ENCODE assay signal across 13 cellular contexts in genomic region chr1:34773114-34773513, GRCh38. TPM values are rescaled to one million over a fixed set of nuclear protein-coding genes. Genes with fewer than 3 reads are reported as not detected.
"Had no signal": no experiment of that assay in that cellular context is flagged by ENCODE, and none has a peak within 500 bp of the region (broad histone marks: within the 10 kb centered on the region; RNA-seq: fewer than 3 reads in every experiment).

No MANE protein-coding gene starts in this region.

RNA-seq across cellular contexts. Expression of gene GJB3, which starts 7.9 kb away (rescaled TPM):
- total RNA-seq: activated B cell treated with CpG ODN at 0.5 μM for 24 hours; activated CD4-positive, alpha-beta memory T cell treated with anti-CD3 and anti-CD28 coated beads for 36 hours; activated CD4-positive, alpha-beta memory T cell treated with anti-CD3 and anti-CD28 coated beads, Interleukin-2, amount 10 ng/mL, durations not matched to agents 7 days and 5 days; activated CD4-positive, alpha-beta T cell treated with anti-CD3 and anti-CD28 coated beads for 36 hours; activated CD4-positive, alpha-beta T cell treated with anti-CD3 and anti-CD28 coated beads, Interleukin-2, amount 10 ng/mL, durations not matched to agents 24 days and 14 days; activated CD4-positive, alpha-beta T cell treated with anti-CD3 and anti-CD28 coated beads, Interleukin-2, amount 10 ng/mL, durations not matched to agents 7 days and 5 days; activated CD8-positive, alpha-beta memory T cell treated with anti-CD3 and anti-CD28 coated beads for 36 hours; activated CD8-positive, alpha-beta memory T cell treated with anti-CD3 and anti-CD28 coated beads, Interleukin-2, amount 10 ng/mL, durations not matched to agents 7 days and 5 days; activated CD8-positive, alpha-beta T cell treated with anti-CD3 and anti-CD28 coated beads for 36 hours; activated CD8-positive, alpha-beta T cell treated with anti-CD3 and anti-CD28 coated beads, Interleukin-2, amount 10 ng/mL, durations not matched to agents 7 days and 5 days; T-helper 1 cell treated with Interleukin-12 subunit alpha and Interleukin-12 subunit beta and Interleukin-4 antibody, amounts not matched to agents 30 ng/mL and 1 ng/mL, for 36 hours; T-helper 17 cell; T-helper 2 cell treated with Interferon-gamma antibody and Interleukin-4, amounts not matched to agents 100 ng/mL and 5 ng/mL, for 36 hours had no signal

RNA-seq across cellular contexts. Expression of gene GJB4, which starts 13.6 kb away (rescaled TPM):
- total RNA-seq: activated B cell treated with CpG ODN at 0.5 μM for 24 hours; activated CD4-positive, alpha-beta memory T cell treated with anti-CD3 and anti-CD28 coated beads for 36 hours; activated CD4-positive, alpha-beta memory T cell treated with anti-CD3 and anti-CD28 coated beads, Interleukin-2, amount 10 ng/mL, durations not matched to agents 7 days and 5 days; activated CD4-positive, alpha-beta T cell treated with anti-CD3 and anti-CD28 coated beads for 36 hours; activated CD4-positive, alpha-beta T cell treated with anti-CD3 and anti-CD28 coated beads, Interleukin-2, amount 10 ng/mL, durations not matched to agents 24 days and 14 days; activated CD4-positive, alpha-beta T cell treated with anti-CD3 and anti-CD28 coated beads, Interleukin-2, amount 10 ng/mL, durations not matched to agents 7 days and 5 days; activated CD8-positive, alpha-beta memory T cell treated with anti-CD3 and anti-CD28 coated beads for 36 hours; activated CD8-positive, alpha-beta memory T cell treated with anti-CD3 and anti-CD28 coated beads, Interleukin-2, amount 10 ng/mL, durations not matched to agents 7 days and 5 days; activated CD8-positive, alpha-beta T cell treated with anti-CD3 and anti-CD28 coated beads for 36 hours; activated CD8-positive, alpha-beta T cell treated with anti-CD3 and anti-CD28 coated beads, Interleukin-2, amount 10 ng/mL, durations not matched to agents 7 days and 5 days; T-helper 1 cell treated with Interleukin-12 subunit alpha and Interleukin-12 subunit beta and Interleukin-4 antibody, amounts not matched to agents 30 ng/mL and 1 ng/mL, for 36 hours; T-helper 17 cell; T-helper 2 cell treated with Interferon-gamma antibody and Interleukin-4, amounts not matched to agents 100 ng/mL and 5 ng/mL, for 36 hours had no signal

RNA-seq across cellular contexts. Expression of gene GJB5, which starts 18.3 kb away (rescaled TPM):
- total RNA-seq: activated B cell treated with CpG ODN at 0.5 μM for 24 hours; activated CD4-positive, alpha-beta memory T cell treated with anti-CD3 and anti-CD28 coated beads for 36 hours; activated CD4-positive, alpha-beta memory T cell treated with anti-CD3 and anti-CD28 coated beads, Interleukin-2, amount 10 ng/mL, durations not matched to agents 7 days and 5 days; activated CD4-positive, alpha-beta T cell treated with anti-CD3 and anti-CD28 coated beads for 36 hours; activated CD4-positive, alpha-beta T cell treated with anti-CD3 and anti-CD28 coated beads, Interleukin-2, amount 10 ng/mL, durations not matched to agents 24 days and 14 days; activated CD4-positive, alpha-beta T cell treated with anti-CD3 and anti-CD28 coated beads, Interleukin-2, amount 10 ng/mL, durations not matched to agents 7 days and 5 days; activated CD8-positive, alpha-beta memory T cell treated with anti-CD3 and anti-CD28 coated beads for 36 hours; activated CD8-positive, alpha-beta memory T cell treated with anti-CD3 and anti-CD28 coated beads, Interleukin-2, amount 10 ng/mL, durations not matched to agents 7 days and 5 days; activated CD8-positive, alpha-beta T cell treated with anti-CD3 and anti-CD28 coated beads for 36 hours; activated CD8-positive, alpha-beta T cell treated with anti-CD3 and anti-CD28 coated beads, Interleukin-2, amount 10 ng/mL, durations not matched to agents 7 days and 5 days; T-helper 1 cell treated with Interleukin-12 subunit alpha and Interleukin-12 subunit beta and Interleukin-4 antibody, amounts not matched to agents 30 ng/mL and 1 ng/mL, for 36 hours; T-helper 17 cell; T-helper 2 cell treated with Interferon-gamma antibody and Interleukin-4, amounts not matched to agents 100 ng/mL and 5 ng/mL, for 36 hours had no signal

RNA-seq across cellular contexts. Expression of gene GJA4, which starts 19.7 kb away (rescaled TPM):
- total RNA-seq: activated B cell treated with CpG ODN at 0.5 μM for 24 hours; activated CD4-positive, alpha-beta memory T cell treated with anti-CD3 and anti-CD28 coated beads for 36 hours; activated CD4-positive, alpha-beta memory T cell treated with anti-CD3 and anti-CD28 coated beads, Interleukin-2, amount 10 ng/mL, durations not matched to agents 7 days and 5 days; activated CD4-positive, alpha-beta T cell treated with anti-CD3 and anti-CD28 coated beads for 36 hours; activated CD4-positive, alpha-beta T cell treated with anti-CD3 and anti-CD28 coated beads, Interleukin-2, amount 10 ng/mL, durations not matched to agents 24 days and 14 days; activated CD4-positive, alpha-beta T cell treated with anti-CD3 and anti-CD28 coated beads, Interleukin-2, amount 10 ng/mL, durations not matched to agents 7 days and 5 days; activated CD8-positive, alpha-beta memory T cell treated with anti-CD3 and anti-CD28 coated beads for 36 hours; activated CD8-positive, alpha-beta memory T cell treated with anti-CD3 and anti-CD28 coated beads, Interleukin-2, amount 10 ng/mL, durations not matched to agents 7 days and 5 days; activated CD8-positive, alpha-beta T cell treated with anti-CD3 and anti-CD28 coated beads for 36 hours; activated CD8-positive, alpha-beta T cell treated with anti-CD3 and anti-CD28 coated beads, Interleukin-2, amount 10 ng/mL, durations not matched to agents 7 days and 5 days; T-helper 2 cell treated with Interferon-gamma antibody and Interleukin-4, amounts not matched to agents 100 ng/mL and 5 ng/mL, for 36 hours had no signal
